1 cellular context compared by ENCODE assay signal in the genomic region with DNA sequence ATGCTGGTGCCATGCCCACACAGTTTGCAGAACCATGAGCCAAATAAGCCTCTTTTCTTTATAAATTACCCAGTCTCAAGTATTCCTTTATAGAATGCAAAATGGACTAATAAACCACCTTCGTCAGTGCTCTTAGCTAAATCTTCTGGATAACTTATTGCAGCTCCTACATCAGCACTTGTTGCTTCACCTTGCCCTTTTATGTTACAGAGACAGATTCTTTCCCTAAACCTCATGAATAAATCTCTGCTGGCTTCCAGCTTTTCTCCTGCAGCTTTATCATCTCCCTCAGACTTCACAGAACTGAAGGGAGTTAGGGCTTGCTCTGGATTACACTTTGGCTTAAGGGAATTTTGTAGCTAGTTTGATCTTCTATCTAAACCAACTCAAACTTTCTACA.
TF ChIP-seq lines count a peak whose summit lies in the region.

No MANE protein-coding gene starts in this region.

TF ChIP-seq in WTC11, 78 proteins besides CTCF, POLR2A, EP300 and RAD21 (continued from another document):
- no peak for TF ChIP-seq KAT7 (CRISPR knock-in tag; IDR thresholded peaks at IDR 0.05; ENCODE audit: borderline replicate concordance)
- TF ChIP-seq, protein P1, sequence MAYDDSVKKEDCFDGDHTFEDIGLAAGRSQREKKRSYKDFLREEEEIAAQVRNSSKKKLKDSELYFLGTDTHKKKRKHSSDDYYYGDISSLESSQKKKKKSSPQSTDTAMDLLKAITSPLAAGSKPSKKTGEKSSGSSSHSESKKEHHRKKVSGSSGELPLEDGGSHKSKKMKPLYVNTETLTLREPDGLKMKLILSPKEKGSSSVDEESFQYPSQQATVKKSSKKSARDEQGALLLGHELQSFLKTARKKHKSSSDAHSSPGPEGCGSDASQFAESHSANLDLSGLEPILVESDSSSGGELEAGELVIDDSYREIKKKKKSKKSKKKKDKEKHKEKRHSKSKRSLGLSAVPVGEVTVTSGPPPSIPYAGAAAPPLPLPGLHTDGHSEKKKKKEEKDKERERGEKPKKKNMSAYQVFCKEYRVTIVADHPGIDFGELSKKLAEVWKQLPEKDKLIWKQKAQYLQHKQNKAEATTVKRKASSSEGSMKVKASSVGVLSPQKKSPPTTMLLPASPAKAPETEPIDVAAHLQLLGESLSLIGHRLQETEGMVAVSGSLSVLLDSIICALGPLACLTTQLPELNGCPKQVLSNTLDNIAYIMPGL (CRISPR knock-in tag; IDR thresholded peaks at IDR 0.05): no peak
- TF ChIP-seq SMAD3 (CRISPR knock-in tag; IDR thresholded peaks at IDR 0.05; ENCODE audit: borderline replicate concordance): no peak
- no peak for TF ChIP-seq ATF1 (CRISPR knock-in tag; IDR thresholded peaks at IDR 0.05)
- TF ChIP-seq SMAD4 (CRISPR knock-in tag; IDR thresholded peaks at IDR 0.05): no peak
- no peak for TF ChIP-seq TEAD1 (CRISPR knock-in tag; IDR thresholded peaks at IDR 0.05)
- TF ChIP-seq ELF4 (CRISPR knock-in tag; IDR thresholded peaks at IDR 0.05; ENCODE audit: low read depth): no peak
- no peak for TF ChIP-seq ZNF263 (CRISPR knock-in tag; IDR thresholded peaks at IDR 0.05; ENCODE audit: low read depth)
- TF ChIP-seq ZNF671 (CRISPR knock-in tag; IDR thresholded peaks at IDR 0.05): no peak
TF ChIP-seq in WTC11: peak in this region for 0.
